ENCODE assay signal across 1 cellular context in genomic region chr11:8839957-8840945, GRCh38.
TF ChIP-seq lines count a peak whose summit lies in the region.

No MANE protein-coding gene starts in this region.

TF ChIP-seq in GM12878, 131 proteins besides CTCF, POLR2A, EP300 and RAD21 (continued from another document):
- TF ChIP-seq, protein P1, sequence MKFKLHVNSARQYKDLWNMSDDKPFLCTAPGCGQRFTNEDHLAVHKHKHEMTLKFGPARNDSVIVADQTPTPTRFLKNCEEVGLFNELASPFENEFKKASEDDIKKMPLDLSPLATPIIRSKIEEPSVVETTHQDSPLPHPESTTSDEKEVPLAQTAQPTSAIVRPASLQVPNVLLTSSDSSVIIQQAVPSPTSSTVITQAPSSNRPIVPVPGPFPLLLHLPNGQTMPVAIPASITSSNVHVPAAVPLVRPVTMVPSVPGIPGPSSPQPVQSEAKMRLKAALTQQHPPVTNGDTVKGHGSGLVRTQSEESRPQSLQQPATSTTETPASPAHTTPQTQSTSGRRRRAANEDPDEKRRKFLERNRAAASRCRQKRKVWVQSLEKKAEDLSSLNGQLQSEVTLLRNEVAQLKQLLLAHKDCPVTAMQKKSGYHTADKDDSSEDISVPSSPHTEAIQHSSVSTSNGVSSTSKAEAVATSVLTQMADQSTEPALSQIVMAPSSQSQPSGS (IDR thresholded peaks at IDR 0.05; ENCODE audit: low read length), result no peak
- TF ChIP-seq RFX5 (IDR thresholded peaks at IDR 0.05; ENCODE audit: low read depth, low read length) (no peak), SPI1 (IDR thresholded peaks at IDR 0.05; ENCODE audit: borderline replicate concordance, insufficient read depth, low read depth, low read length) (peak; percentile 8; the same call in 1 of the 2 replicates), ESRRA (IDR thresholded peaks at IDR 0.05; ENCODE audit: low read length) (no peak), FOXM1 (IDR thresholded peaks at IDR 0.05; ENCODE audit: low read depth, low read length) (no peak), TCF3 (IDR thresholded peaks at IDR 0.05; ENCODE audit: borderline replicate concordance, insufficient read depth, low read depth, low read length) (no peak), HSF1 (IDR thresholded peaks at IDR 0.05; ENCODE audit: low read depth, low read length) (no peak), PAX5 (IDR thresholded peaks at IDR 0.05; ENCODE audit: borderline replicate concordance, low read depth, low read length) (no peak), FOXK2 (IDR thresholded peaks at IDR 0.05) (no peak)
